Comparison of ENCODE assay signal across 27 cellular contexts in genomic region chr19:31135841-31136240, GRCh38.
DNase-seq lines count a peak whose midpoint lies in the region; ATAC-seq and TF ChIP-seq lines count a peak whose summit lies in the region.
"Had no signal": no experiment of that assay in that cellular context is flagged by ENCODE, and none has a peak within 500 bp of the region (broad histone marks: within the 10 kb centered on the region; RNA-seq: fewer than 3 reads in every experiment).

No MANE protein-coding gene starts in this region.

- DNase-seq in EL, result peak; percentile 76
- peak; percentile 1 for DNase-seq in PC-3
- DNase-seq in choroid plexus epithelial cell (ENCODE audit: low read depth), result peak; percentile 62
- DNase-seq in kidney glomerular epithelial cell (lab: John Stamatoyannopoulos, UW), result peak; percentile 30
- no peak for DNase-seq in DMS114 treated with DMSO at 0.1 percent for 48 hours (lab: John Stamatoyannopoulos, UW; ENCODE audit: unreplicated experiment)
- no peak for DNase-seq in Caco-2
- no peak for DNase-seq in activated naive CD4-positive, alpha-beta T cell treated with anti-CD3 and anti-CD28 coated beads for 36 hours
- DNase-seq: activated CD4-positive, alpha-beta T cell treated with anti-CD3 and anti-CD28 coated beads for 4 hours; activated CD8-positive, alpha-beta memory T cell treated with anti-CD3 and anti-CD28 coated beads for 24 hours; activated effector memory CD4-positive, alpha-beta T cell treated with anti-CD3 and anti-CD28 coated beads, Interleukin-2, amount 50 U/mL, for 16 hours; activated T-cell treated with anti-CD3 and anti-CD28 coated beads, Interleukin-2, amount 50 U/mL, for 1 hour; NCI-H1092 treated with DMSO at 0.1 percent for 48 hours; NCI-H1930; NCI-H524 treated with DMSO at 0.1 percent for 48 hours; Peyer's patch; sigmoid colon; stimulated activated CD4-positive, alpha-beta T cell treated with anti-CD3 and anti-CD28 coated beads, Interleukin-15, amount 100 ng/mL, for 24 hours; stimulated activated naive CD4-positive, alpha-beta T cell treated with Interleukin-2 at 50 U/mL for 16 hours; T-helper 17 cell had no signal

- no peaks in the 10 kb centered on the region for H3K9me3 Mint-ChIP-seq in Caco-2 (ENCODE audit: unreplicated experiment)
- H3K9me3 Mint-ChIP-seq in activated naive CD4-positive, alpha-beta T cell treated with anti-CD3 and anti-CD28 coated beads for 36 hours, result no peaks in the 10 kb centered on the region
- H3K9me3 Mint-ChIP-seq: GM23338 had no signal

- ATAC-seq in PC-3 (no peak), GM18517 (IDR thresholded peaks at IDR 0.05; ENCODE audit: unreplicated experiment) (no peak)
- ATAC-seq: gastroesophageal sphincter, GM23338, left lobe of liver, T-helper 17 cell had no signal

- no peak overlapping the region for H3K27ac Mint-ChIP-seq in Caco-2 (ENCODE audit: unreplicated experiment)
- no peak overlapping the region for H3K27ac Mint-ChIP-seq in activated naive CD4-positive, alpha-beta T cell treated with anti-CD3 and anti-CD28 coated beads for 36 hours
- H3K27ac Mint-ChIP-seq: GM23338, T-helper 17 cell had no signal

- TF ChIP-seq CTCF in PC-3 (conservative IDR thresholded peaks at IDR 0.05; ENCODE audit: low read depth, low read length) (no peak), choroid plexus epithelial cell (conservative IDR thresholded peaks at IDR 0.05; ENCODE audit: low read depth, low read length) (no peak), Caco-2 (IDR thresholded peaks at IDR 0.05; ENCODE audit: insufficient read depth in 1 of 2, low read depth in 1 of 2, low read length in 1 of 2, severe bottlenecking in 1 of 2, unreplicated experiment in 1 of 2) (no peak)

- POLR2A ChIA-PET in PC-3 (lab: Charles Lee; ENCODE audit: unreplicated experiment), result no interaction called here
- POLR2A ChIA-PET in Caco-2 (lab: Charles Lee), result no interaction called here

- no peak overlapping the region for H3K4me2 ChIP-seq in PC-3 (ENCODE audit: low read length)
- H3K4me2 ChIP-seq: GM23338, hepatocyte had no signal

- no peak overlapping the region for H2AFZ ChIP-seq in PC-3 (ENCODE audit: low read length)
- H2AFZ ChIP-seq: GM23338, hepatocyte had no signal

- no peaks in the 10 kb centered on the region for H3F3A ChIP-seq in PC-3 (ENCODE audit: low read length, unreplicated experiment)

- H3K27me3 ChIP-seq in PC-3 (ENCODE audit: low read length), result no peaks in the 10 kb centered on the region
- H3K27me3 ChIP-seq in Caco-2 (replicated peaks; ENCODE audit: control insufficient read depth, insufficient read depth, low read length), result no peaks in the 10 kb centered on the region
- H3K27me3 ChIP-seq: gastroesophageal sphincter, hepatocyte, Peyer's patch, sigmoid colon had no signal

- BruUV-seq in PC-3 (replicated peaks; lab: Mats Ljungman, UMichigan) (no TSS peak), Caco-2 (replicated peaks; lab: Mats Ljungman, UMichigan) (no TSS peak)

- intact Hi-C loops in PC-3 (cut with micrococcal nuclease) (no loop called here), Caco-2 (cut with micrococcal nuclease; ENCODE audit: unreplicated experiment) (no loop called here)
- intact Hi-C loops in activated naive CD4-positive, alpha-beta T cell treated with anti-CD3 and anti-CD28 coated beads for 36 hours (cut with micrococcal nuclease), result no loop called here

- peaks cover 5% of the 10 kb centered on the region for H3K27me3 Mint-ChIP-seq in Caco-2 (ENCODE audit: insufficient read depth, unreplicated experiment)
- H3K27me3 Mint-ChIP-seq in activated naive CD4-positive, alpha-beta T cell treated with anti-CD3 and anti-CD28 coated beads for 36 hours (ENCODE audit: low read depth), result peaks cover 6% of the 10 kb centered on the region

- CTCF ChIA-PET in PC-3 (lab: Charles Lee), result no interaction called here
- CTCF ChIA-PET in Caco-2 (lab: Charles Lee), result no interaction called here
- CTCF ChIA-PET in activated naive CD4-positive, alpha-beta T cell treated with anti-CD3 and anti-CD28 coated beads for 36 hours (lab: Charles Lee), result no interaction called here

- no peak overlapping the region for H3K4me3 ChIP-seq in PC-3 (ENCODE audit: low read length)
- H3K4me3 ChIP-seq in choroid plexus epithelial cell (ENCODE audit: low read depth, low read length), result no peak overlapping the region
- no peak overlapping the region for H3K4me3 ChIP-seq in Caco-2 (ENCODE audit: low read depth, low read length)
- H3K4me3 ChIP-seq: gastroesophageal sphincter, GM23338, hepatocyte, Peyer's patch, prostate gland, sigmoid colon, SK-N-MC had no signal

- H3K4me1 Mint-ChIP-seq in Caco-2 (ENCODE audit: low read depth, unreplicated experiment), result no peaks in the 10 kb centered on the region
- H3K4me1 Mint-ChIP-seq in activated naive CD4-positive, alpha-beta T cell treated with anti-CD3 and anti-CD28 coated beads for 36 hours (ENCODE audit: low read depth), result no peaks in the 10 kb centered on the region
- H3K4me1 Mint-ChIP-seq: GM23338, T-helper 17 cell had no signal

- H3K36me3 ChIP-seq in PC-3 (ENCODE audit: low read depth, low read length), result no peaks in the 10 kb centered on the region
- no peaks in the 10 kb centered on the region for H3K36me3 ChIP-seq in Caco-2 (ENCODE audit: control insufficient read depth, insufficient read depth, low read length)
- H3K36me3 ChIP-seq: gastroesophageal sphincter, neutrophil, Peyer's patch, prostate gland, sigmoid colon had no signal

- no peaks in the 10 kb centered on the region for H4K20me1 ChIP-seq in PC-3 (ENCODE audit: low read length)

- no peak overlapping the region for H3K4me3 Mint-ChIP-seq in Caco-2 (ENCODE audit: unreplicated experiment)
- H3K4me3 Mint-ChIP-seq in activated naive CD4-positive, alpha-beta T cell treated with anti-CD3 and anti-CD28 coated beads for 36 hours, result no peak overlapping the region
- H3K4me3 Mint-ChIP-seq: GM23338, T-helper 17 cell had no signal

- H3K4me1 ChIP-seq in PC-3 (ENCODE audit: insufficient read depth, low read length) (no peaks in the 10 kb centered on the region), Caco-2 (no peaks in the 10 kb centered on the region)
- H3K4me1 ChIP-seq: gastroesophageal sphincter, Peyer's patch, prostate gland had no signal

- H3K27ac ChIP-seq in PC-3 (ENCODE audit: low read length), result no peak overlapping the region
- H3K27ac ChIP-seq: gastroesophageal sphincter, hepatocyte, neutrophil, Peyer's patch, prostate gland, sigmoid colon, SK-N-MC had no signal

- no peaks in the 10 kb centered on the region for H3K79me2 ChIP-seq in PC-3 (ENCODE audit: low read length)
- H3K79me2 ChIP-seq: hepatocyte had no signal

- no peaks in the 10 kb centered on the region for H3K36me3 Mint-ChIP-seq in Caco-2 (ENCODE audit: insufficient read depth, unreplicated experiment)
- no peaks in the 10 kb centered on the region for H3K36me3 Mint-ChIP-seq in activated naive CD4-positive, alpha-beta T cell treated with anti-CD3 and anti-CD28 coated beads for 36 hours (ENCODE audit: low read depth)

- H3K9me3 ChIP-seq in PC-3 (ENCODE audit: low read length), result no peaks in the 10 kb centered on the region
- H3K9me3 ChIP-seq in Caco-2, result no peaks in the 10 kb centered on the region
- H3K9me3 ChIP-seq: gastroesophageal sphincter, neutrophil, Peyer's patch, prostate gland, sigmoid colon had no signal

- H3K9ac ChIP-seq in PC-3 (ENCODE audit: low read length), result no peak overlapping the region

- no peaks in the 10 kb centered on the region for H3K9me2 ChIP-seq in PC-3 (replicated peaks; ENCODE audit: low read length)

Comparison
In these comparisons a context has a peak if more than half of its experiments do, and no peak if none do; other contexts are left out.
1. DNase-seq: peak in EL (single experiment), PC-3 (single experiment), choroid plexus epithelial cell (single experiment) and kidney glomerular epithelial cell (single experiment); none in DMS114 treated with DMSO at 0.1 percent for 48 hours (single experiment), Caco-2 (0 of 2) and activated naive CD4-positive, alpha-beta T cell treated with anti-CD3 and anti-CD28 coated beads for 36 hours (single experiment).